In genomic region chr16:30397056-30397455, GRCh38 we compare ENCODE assay signal across 1 cellular context.
TF ChIP-seq lines count a peak whose summit lies in the region.

No MANE protein-coding gene starts in this region.

TF ChIP-seq in HCT116, 20 proteins besides CTCF, POLR2A, EP300 and RAD21:
- TF ChIP-seq EZH2 (IDR thresholded peaks at IDR 0.05) (no peak), CBX3 (IDR thresholded peaks at IDR 0.05; ENCODE audit: low read depth) (no peak), POLR2AphosphoS5 (IDR thresholded peaks at IDR 0.05; ENCODE audit: low read depth, low read length) (no peak), ZFX (IDR thresholded peaks at IDR 0.05) (no peak), SRF (IDR thresholded peaks at IDR 0.05; ENCODE audit: low read depth) (no peak), SIN3A (IDR thresholded peaks at IDR 0.05; ENCODE audit: low read depth) (no peak), CEBPB (IDR thresholded peaks at IDR 0.05; ENCODE audit: low read depth) (no peak)
